Comparison of ENCODE assay signal across 16 cellular contexts in the genomic region with DNA sequence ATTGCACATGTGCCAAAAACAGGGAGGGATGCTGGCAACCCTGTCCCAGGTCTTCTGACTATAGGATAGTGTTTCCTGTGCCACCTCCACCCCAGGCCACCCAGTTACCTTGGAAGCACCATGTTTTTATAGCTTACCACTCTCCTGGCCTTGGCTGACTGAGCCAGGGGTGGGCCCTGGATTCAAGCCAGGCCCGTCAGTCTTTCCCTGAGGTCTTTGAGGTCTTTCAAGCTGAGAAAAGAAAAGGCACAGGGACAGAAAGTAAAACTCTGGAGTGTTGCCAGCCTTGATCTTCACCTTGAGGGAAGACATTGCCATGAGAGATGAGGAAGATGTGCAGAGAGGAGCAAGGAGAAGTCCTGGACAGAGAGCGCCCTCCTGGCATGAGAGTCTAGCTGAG. TPM values are rescaled to one million over a fixed set of nuclear protein-coding genes. Genes with fewer than 3 reads are reported as not detected.
A peak's percentile ranks its signal among the peaks of the same experiment; 100 is the strongest.
DNase-seq lines count a peak whose midpoint lies in the region; ATAC-seq and TF ChIP-seq lines count a peak whose summit lies in the region.
"Had no signal": no experiment of that assay in that cellular context is flagged by ENCODE, and none has a peak within 500 bp of the region (broad histone marks: within the 10 kb centered on the region; RNA-seq: fewer than 3 reads in every experiment).

No MANE protein-coding gene starts in this region.

- DNase-seq in H7, result peak; percentile 7
- DNase-seq in mesendoderm, result no peak
- DNase-seq in stimulated activated effector memory CD8-positive, alpha-beta T cell treated with anti-CD3 and anti-CD28 coated beads, Interleukin-12 subunit alpha, Interleukin-12 subunit beta, amount 100 ng/mL, for 72 hours (ENCODE audit: low spot score in 2 of 2), result no peak
- DNase-seq: 8988T; AML-193; Calu3; CD4-positive, CD25-positive, alpha-beta regulatory T cell; DMS 273 treated with DMSO at 0.1 percent for 48 hours had no signal

- no peak overlapping the region; the same call in 1 of the 2 replicates for H3K4me2 ChIP-seq in KMS-11
- no peak overlapping the region for H3K4me2 ChIP-seq in mesendoderm (ENCODE audit: low read length)

- peak overlapping the region; percentile 32 for H3K27ac Mint-ChIP-seq in stimulated activated effector memory CD8-positive, alpha-beta T cell treated with anti-CD3 and anti-CD28 coated beads, Interleukin-12 subunit alpha, Interleukin-12 subunit beta, amount 100 ng/mL, for 72 hours

- H3K36me3 ChIP-seq in H7 (replicated peaks; ENCODE audit: control insufficient read depth, insufficient read depth, low read length), result no peaks in the 10 kb centered on the region
- no peaks in the 10 kb centered on the region for H3K36me3 ChIP-seq in KMS-11 (ENCODE audit: insufficient read depth)
- H3K36me3 ChIP-seq in mesendoderm (ENCODE audit: control insufficient read depth, insufficient read depth, low read length), result peaks cover 2% of the 10 kb centered on the region
- H3K36me3 ChIP-seq: BLaER1 treated with 17β-estradiol and CSF1 and Interleukin-3, amounts not matched to agents 10 nM and 100 nM had no signal

- H3K4me1 ChIP-seq in KMS-11 (ENCODE audit: low read depth, poor library complexity, severe bottlenecking), result peaks cover 83% of the 10 kb centered on the region
- H3K4me1 ChIP-seq in mesendoderm (ENCODE audit: control insufficient read depth, low read depth, low read length), result peaks cover 4% of the 10 kb centered on the region

- peak overlapping the region; percentile 35 for H3K56ac ChIP-seq in mesendoderm (ENCODE audit: low read length)

- H3K23ac ChIP-seq in mesendoderm (ENCODE audit: low read length), result no peak overlapping the region

- no peak for ATAC-seq in stimulated activated effector memory CD8-positive, alpha-beta T cell treated with anti-CD3 and anti-CD28 coated beads, Interleukin-12 subunit alpha, Interleukin-12 subunit beta, amount 100 ng/mL, for 72 hours
- ATAC-seq in HG02588 (IDR thresholded peaks at IDR 0.05; ENCODE audit: unreplicated experiment) (no peak), HG02571 (IDR thresholded peaks at IDR 0.05; ENCODE audit: unreplicated experiment) (no peak), HG03095 (IDR thresholded peaks at IDR 0.05; ENCODE audit: unreplicated experiment) (no peak)
- ATAC-seq: HCT116, HepG2, K562 had no signal

- no peak overlapping the region for H2BK15ac ChIP-seq in mesendoderm (replicated peaks; ENCODE audit: low read depth)

- H3K27ac ChIP-seq in KMS-11 (peak overlapping the region; percentile 96; the same call in 1 of the 2 replicates), mesendoderm (ENCODE audit: low read depth, low read length) (no peak overlapping the region)
- H3K27ac ChIP-seq: BLaER1 treated with 17β-estradiol and CSF1 and Interleukin-3, amounts not matched to agents 10 nM and 100 nM had no signal

- H3K4me1 Mint-ChIP-seq in stimulated activated effector memory CD8-positive, alpha-beta T cell treated with anti-CD3 and anti-CD28 coated beads, Interleukin-12 subunit alpha, Interleukin-12 subunit beta, amount 100 ng/mL, for 72 hours, result no peaks in the 10 kb centered on the region
- H3K4me1 Mint-ChIP-seq: CD4-positive, CD25-positive, alpha-beta regulatory T cell had no signal

- H3K4me3 ChIP-seq in H7 (ENCODE audit: insufficient read depth, low read depth, low read length), result no peak overlapping the region
- H3K4me3 ChIP-seq in KMS-11 (IDR thresholded peaks at IDR 0.05; ENCODE audit: insufficient read depth, low read depth, low read length), result no peak overlapping the region
- no peak overlapping the region for H3K4me3 ChIP-seq in mesendoderm (ENCODE audit: low read length)
- H3K4me3 ChIP-seq: BLaER1 treated with 17β-estradiol and CSF1 and Interleukin-3, amounts not matched to agents 10 nM and 100 nM; K562 had no signal

- H2AK5ac ChIP-seq in mesendoderm (ENCODE audit: low read length), result peak overlapping the region; percentile 36

- no peak overlapping the region for H2BK120ac ChIP-seq in mesendoderm (ENCODE audit: low read depth, low read length)

- no peaks in the 10 kb centered on the region for H3K36me3 Mint-ChIP-seq in stimulated activated effector memory CD8-positive, alpha-beta T cell treated with anti-CD3 and anti-CD28 coated beads, Interleukin-12 subunit alpha, Interleukin-12 subunit beta, amount 100 ng/mL, for 72 hours
- H3K36me3 Mint-ChIP-seq: CD4-positive, CD25-positive, alpha-beta regulatory T cell had no signal

- no peak for TF ChIP-seq CTCF in KMS-11 (conservative IDR thresholded peaks at IDR 0.05; ENCODE audit: low read depth, low read length)

- H3K79me2 ChIP-seq in KMS-11 (ENCODE audit: insufficient read depth, low read depth), result no peaks in the 10 kb centered on the region
- no peaks in the 10 kb centered on the region for H3K79me2 ChIP-seq in mesendoderm (ENCODE audit: control insufficient read depth, insufficient read depth, low read length)

- H3K4ac ChIP-seq in mesendoderm (ENCODE audit: low read depth, low read length), result no peak overlapping the region

- H3K9me3 Mint-ChIP-seq in stimulated activated effector memory CD8-positive, alpha-beta T cell treated with anti-CD3 and anti-CD28 coated beads, Interleukin-12 subunit alpha, Interleukin-12 subunit beta, amount 100 ng/mL, for 72 hours, result no peaks in the 10 kb centered on the region

- no peaks in the 10 kb centered on the region for H3K79me1 ChIP-seq in mesendoderm (ENCODE audit: low read length)

- H3K4me3 Mint-ChIP-seq in stimulated activated effector memory CD8-positive, alpha-beta T cell treated with anti-CD3 and anti-CD28 coated beads, Interleukin-12 subunit alpha, Interleukin-12 subunit beta, amount 100 ng/mL, for 72 hours, result no peak overlapping the region
- H3K4me3 Mint-ChIP-seq: CD4-positive, CD25-positive, alpha-beta regulatory T cell had no signal

- H3K18ac ChIP-seq in mesendoderm (ENCODE audit: low read length), result peak overlapping the region; percentile 2

- H3K9ac ChIP-seq in KMS-11 (no peak overlapping the region), mesendoderm (ENCODE audit: low read length) (no peak overlapping the region)
- H3K9ac ChIP-seq: BLaER1 treated with 17β-estradiol and CSF1 and Interleukin-3, amounts not matched to agents 10 nM and 100 nM had no signal

- H3K27me3 ChIP-seq in H7 (ENCODE audit: control insufficient read depth, insufficient read depth, low read length), result no peaks in the 10 kb centered on the region
- H3K27me3 ChIP-seq in KMS-11 (ENCODE audit: insufficient read depth, low read depth), result no peaks in the 10 kb centered on the region
- no peaks in the 10 kb centered on the region for H3K27me3 ChIP-seq in mesendoderm (ENCODE audit: insufficient read depth, low read length, poor library complexity)
- H3K27me3 ChIP-seq: BLaER1 treated with 17β-estradiol and CSF1 and Interleukin-3, amounts not matched to agents 10 nM and 100 nM had no signal

- H4K20me1 ChIP-seq in KMS-11 (ENCODE audit: insufficient read depth), result no peaks in the 10 kb centered on the region
- H4K20me1 ChIP-seq: BLaER1 treated with 17β-estradiol and CSF1 and Interleukin-3, amounts not matched to agents 10 nM and 100 nM had no signal

- no peak overlapping the region for H4K5ac ChIP-seq in mesendoderm (ENCODE audit: low read length)

- WGBS in mesendoderm (ENCODE audit: extremely low coverage, insufficient coverage, low lambda C conversion rate), result no CpG with 5 or more reads among the region's 2 CpGs

- H2AFZ ChIP-seq in KMS-11 (ENCODE audit: low read depth), result no peak overlapping the region

- no peak overlapping the region for H4K8ac ChIP-seq in mesendoderm (ENCODE audit: low read depth, low read length)

- H2BK5ac ChIP-seq in mesendoderm (ENCODE audit: low read length), result no peak overlapping the region

RNA-seq across cellular contexts. Expression of gene SYNM, which starts 46.3 kb away (rescaled TPM):
- 2.1 and 2.8 TPM in 2 replicates for total RNA-seq in H7 (2014; rRNA removed; shearing (Covaris generic))
- 1.8 TPM for polyA plus RNA-seq in mesendoderm (2013, experiment 1 of 2)
- polyA plus RNA-seq in mesendoderm (2013, experiment 2 of 2), result 1.8 TPM
